In genomic region chr9:130242270-130243014, GRCh38 we compare ENCODE assay signal across 9 cellular contexts. TPM values are rescaled to one million over a fixed set of nuclear protein-coding genes. Genes with fewer than 3 reads are reported as not detected.
A peak's percentile ranks its signal among the peaks of the same experiment; 100 is the strongest.
DNase-seq lines count a peak whose midpoint lies in the region; ATAC-seq, FAIRE-seq and TF ChIP-seq lines count a peak whose summit lies in the region.
"Had no signal": no experiment of that assay in that cellular context is flagged by ENCODE, and none has a peak within 500 bp of the region (broad histone marks: within the 10 kb centered on the region; RNA-seq: fewer than 3 reads in every experiment).

No MANE protein-coding gene starts in this region.

- POLR2A ChIA-PET in Caco-2 (lab: Charles Lee) (interaction anchor here (0.5 kb wide), 1 partner anchor 90 kb away, joined by 6 read pairs; no protein-coding TSS in a partner anchor), IMR-90 (lab: Charles Lee; ENCODE audit: unreplicated experiment) (no interaction called here)

- BruUV-seq in Caco-2 (replicated peaks; lab: Mats Ljungman, UMichigan) (no TSS peak), IMR-90 (replicated peaks; lab: Mats Ljungman, UMichigan) (no TSS peak)

- no peaks in the 10 kb centered on the region for H3K36me3 Mint-ChIP-seq in Caco-2 (ENCODE audit: insufficient read depth, unreplicated experiment)

- no peaks in the 10 kb centered on the region for H3K27me3 Mint-ChIP-seq in Caco-2 (ENCODE audit: insufficient read depth, unreplicated experiment)

- FAIRE-seq in HTR-8/SVneo (lab: Jason Lieb, UNC) = no peak

- H3K23ac ChIP-seq in IMR-90 (ENCODE audit: low read depth, low read length) = no peak overlapping the region; the same call in 1 of the 2 replicates
- H3K23ac ChIP-seq in neuronal stem cell (ENCODE audit: low read depth, low read length, poor library complexity) = no peak overlapping the region

- H3K27me3 ChIP-seq in Caco-2 (replicated peaks; ENCODE audit: control insufficient read depth, insufficient read depth, low read length) = no peaks in the 10 kb centered on the region
- H3K27me3 ChIP-seq in IMR-90 (ENCODE audit: control insufficient read depth, insufficient read depth, low read length) = no peaks in the 10 kb centered on the region
- no peaks in the 10 kb centered on the region for H3K27me3 ChIP-seq in effector memory CD4-positive, alpha-beta T cell (replicated peaks; ENCODE audit: control insufficient read depth, insufficient read depth, low read length, poor library complexity, severe bottlenecking)
- H3K27me3 ChIP-seq in neuronal stem cell (ENCODE audit: control insufficient read depth in 3 of 3, insufficient read depth in 3 of 3, low read depth in 1 of 3, low read length in 3 of 3) = peaks cover 0 to 16% (median 0%) of the 10 kb centered on the region in 3 experiments

- H3K4me3 ChIP-seq in Caco-2 (ENCODE audit: low read depth, low read length) (no peak overlapping the region), IMR-90 (ENCODE audit: insufficient read depth, low read depth, low read length) (no peak overlapping the region), neuronal stem cell (ENCODE audit: low read length in 2 of 2) (peak overlapping the region in 1 of 2 donors; percentile 23)
- peak overlapping the region; percentile 51 for H3K4me3 ChIP-seq in effector memory CD4-positive, alpha-beta T cell (ENCODE audit: insufficient read depth, low read depth, low read length, poor library complexity, severe bottlenecking)

- H3K4me1 ChIP-seq in Caco-2 (no peaks in the 10 kb centered on the region; the same call in 1 of the 2 replicates), IMR-90 (ENCODE audit: control insufficient read depth, insufficient read depth, low read length) (peaks cover 3% of the 10 kb centered on the region; the same call in 1 of the 2 replicates), neuronal stem cell (ENCODE audit: control insufficient read depth in 2 of 2, insufficient read depth in 1 of 2, low read depth in 1 of 2, low read length in 2 of 2) (peaks cover 6 to 11% of the 10 kb centered on the region in 2 donors)
- peaks cover 23% of the 10 kb centered on the region for H3K4me1 ChIP-seq in effector memory CD4-positive, alpha-beta T cell (ENCODE audit: control insufficient read depth, insufficient read depth, low read length, poor library complexity, severe bottlenecking)

- no peak overlapping the region; the same call in 1 of the 2 replicates for H3K14ac ChIP-seq in IMR-90 (replicated peaks; ENCODE audit: low read depth, low read length)
- H3K14ac ChIP-seq in neuronal stem cell (ENCODE audit: low read length) = no peak overlapping the region

- H2BK5ac ChIP-seq in IMR-90 (ENCODE audit: low read depth, low read length, poor library complexity, severe bottlenecking) = no peak overlapping the region
- H2BK5ac ChIP-seq in neuronal stem cell (ENCODE audit: low read length) = no peak overlapping the region

- in situ Hi-C loops in IMR-90 (cut with MboI; ENCODE audit: low sequenced_read_pairs) = loop anchor here (25.0 kb wide), 1 partner anchor 130 kb away; no protein-coding TSS in a partner anchor

- peak overlapping the region; percentile 70 for H2AK9ac ChIP-seq in IMR-90 (replicated peaks; ENCODE audit: low read depth, low read length, poor library complexity)

- H3K9ac ChIP-seq in IMR-90 (ENCODE audit: low read depth, low read length) (no peak overlapping the region), neuronal stem cell (ENCODE audit: low read depth, low read length, poor library complexity) (no peak overlapping the region)

- H2BK15ac ChIP-seq in IMR-90 (ENCODE audit: low read depth, low read length) (no peak overlapping the region), neuronal stem cell (ENCODE audit: low read length) (peak overlapping the region; percentile 46)

- H3K4ac ChIP-seq in IMR-90 (ENCODE audit: low read depth, low read length) (no peak overlapping the region), neuronal stem cell (ENCODE audit: low read length) (no peak overlapping the region)

- H2BK120ac ChIP-seq in IMR-90 (ENCODE audit: low read depth, low read length) (no peak overlapping the region), neuronal stem cell (ENCODE audit: low read depth, low read length) (no peak overlapping the region)

- TF ChIP-seq CTCF in Caco-2 (IDR thresholded peaks at IDR 0.05; ENCODE audit: insufficient read depth in 1 of 2, low read depth in 1 of 2, low read length in 1 of 2, severe bottlenecking in 1 of 2, unreplicated experiment in 1 of 2) = no peak
- no peak for TF ChIP-seq CTCF in IMR-90 (conservative IDR thresholded peaks at IDR 0.05; ENCODE audit: low read depth, low read length)

- no peak overlapping the region for H3K27ac Mint-ChIP-seq in Caco-2 (ENCODE audit: unreplicated experiment)

- DNase-seq in Caco-2 (peak in 1 of 2 experiments; percentile 13), IMR-90 (no peak), neuronal stem cell (ENCODE audit: low spot score) (no peak), SW 1271 (lab: John Stamatoyannopoulos, UW) (no peak), HTR-8/SVneo (ENCODE audit: insufficient read length, low spot score) (no peak)
- no peak for DNase-seq in effector memory CD4-positive, alpha-beta T cell
- DNase-seq in stimulated activated CD4-positive, alpha-beta T cell treated with anti-CD3 and anti-CD28 coated beads, Interleukin-4, amount 100 ng/mL, for 1 hour = no peak
- DNase-seq: HCEC 1CT had no signal

- dilution Hi-C loops in IMR-90 (cut with HindIII; ENCODE audit: low sequenced_read_pairs, unreplicated experiment) = loop anchor here (25.0 kb wide), 1 partner anchor 130 kb away; no protein-coding TSS in a partner anchor

- H3K27ac ChIP-seq in IMR-90 (ENCODE audit: insufficient read depth, low read length) = no peak overlapping the region
- H3K27ac ChIP-seq in effector memory CD4-positive, alpha-beta T cell (ENCODE audit: insufficient read depth, low read length, poor library complexity, severe bottlenecking) = no peak overlapping the region
- no peak overlapping the region for H3K27ac ChIP-seq in neuronal stem cell (replicated peaks; ENCODE audit: low read length)

- H2AK5ac ChIP-seq in IMR-90 (ENCODE audit: low read depth, low read length) = peak overlapping the region; percentile 13; the same call in 1 of the 2 replicates
- no peak overlapping the region for H2AK5ac ChIP-seq in neuronal stem cell (ENCODE audit: low read depth, low read length)

- no peak for TF ChIP-seq POLR2A in IMR-90 (IDR thresholded peaks at IDR 0.05; ENCODE audit: low read depth, low read length)

- no peak overlapping the region for H2BK20ac ChIP-seq in IMR-90 (ENCODE audit: low read depth, low read length)

- no peak overlapping the region for H2BK12ac ChIP-seq in neuronal stem cell (ENCODE audit: low read length)

- intact Hi-C loops in Caco-2 (cut with micrococcal nuclease; ENCODE audit: unreplicated experiment) (loop anchor here (10.0 kb wide), 1 partner anchor 358 kb away; no protein-coding TSS in a partner anchor), IMR-90 (cut with micrococcal nuclease) (loop anchor here (10.0 kb wide), 1 partner anchor 442 kb away; no protein-coding TSS in a partner anchor)

- CTCF ChIA-PET in Caco-2 (lab: Charles Lee) = interaction anchor here (0.6 to 0.7 kb wide), 4 partner anchors 19 to 353 kb away, joined by 3 to 5 read pairs (median 4); no protein-coding TSS in a partner anchor
- CTCF ChIA-PET in IMR-90 (lab: Yijun Ruan, JAX) = interaction anchor here (1.1 to 1.3 kb wide), 2 partner anchors 10 to 16 kb away, joined by 4 to 5 read pairs; no protein-coding TSS in a partner anchor

- H3K9me3 ChIP-seq in Caco-2 = no peaks in the 10 kb centered on the region
- H3K9me3 ChIP-seq in IMR-90 (ENCODE audit: control insufficient read depth, insufficient read depth, low read length) = no peaks in the 10 kb centered on the region
- H3K9me3 ChIP-seq in effector memory CD4-positive, alpha-beta T cell (ENCODE audit: control insufficient read depth, low read length) = no peaks in the 10 kb centered on the region
- peaks cover 0 to 1% of the 10 kb centered on the region in 2 donors for H3K9me3 ChIP-seq in neuronal stem cell (replicated peaks in 1 of 2; ENCODE audit: control insufficient read depth in 2 of 2, insufficient read depth in 1 of 2, low read depth in 1 of 2, low read length in 2 of 2)

- peak overlapping the region; percentile 60 for H3K4me3 Mint-ChIP-seq in Caco-2 (ENCODE audit: unreplicated experiment)

- no peaks in the 10 kb centered on the region for H4K20me1 ChIP-seq in IMR-90 (ENCODE audit: insufficient read depth, low read length)

- ATAC-seq in IMR-90 (ENCODE audit: low read depth) (no peak; the same call in 1 of the 2 replicates), HG03097 (IDR thresholded peaks at IDR 0.05; ENCODE audit: low FRiP score, unreplicated experiment) (no peak)

- H3K56ac ChIP-seq in IMR-90 (ENCODE audit: extremely low read depth, insufficient read depth, low read length) = no peak overlapping the region

- no peak overlapping the region for H4K91ac ChIP-seq in IMR-90 (ENCODE audit: insufficient read depth, low read depth, low read length)
- no peak overlapping the region for H4K91ac ChIP-seq in neuronal stem cell (ENCODE audit: low read depth, low read length, poor library complexity)

- peak overlapping the region in 1 of 2 experiments; percentile 69; a peak in 1 of 4 replicates for H4K8ac ChIP-seq in IMR-90 (ENCODE audit: low read depth in 2 of 2, low read length in 2 of 2)
- no peak overlapping the region for H4K8ac ChIP-seq in neuronal stem cell (ENCODE audit: low read depth, low read length)

- H2AFZ ChIP-seq in IMR-90 (replicated peaks; ENCODE audit: low read length, poor library complexity) (peak overlapping the region; percentile 85), neuronal stem cell (ENCODE audit: low read length) (peak overlapping the region; percentile 85)

- H3K4me2 ChIP-seq in IMR-90 (ENCODE audit: low read depth, low read length) = no peak overlapping the region
- no peak overlapping the region for H3K4me2 ChIP-seq in neuronal stem cell (ENCODE audit: insufficient read depth, low read length, poor library complexity, severe bottlenecking)

- H3K79me1 ChIP-seq in IMR-90 (ENCODE audit: low read depth in 1 of 2, low read length in 2 of 2) = no peaks in the 10 kb centered on the region
- no peaks in the 10 kb centered on the region for H3K79me1 ChIP-seq in neuronal stem cell (ENCODE audit: low read depth, low read length)

- H3K9me3 Mint-ChIP-seq in Caco-2 (ENCODE audit: unreplicated experiment) = no peaks in the 10 kb centered on the region

- no peak for TF ChIP-seq RAD21 in IMR-90 (IDR thresholded peaks at IDR 0.05; ENCODE audit: low read length)

- H3K9me1 ChIP-seq in IMR-90 (ENCODE audit: insufficient read depth, low read length) = peaks cover 14% of the 10 kb centered on the region

- no peak overlapping the region for H4K5ac ChIP-seq in IMR-90 (ENCODE audit: low read depth, low read length)

- no peak overlapping the region for H3K18ac ChIP-seq in IMR-90 (ENCODE audit: low read depth, low read length)
- H3K18ac ChIP-seq in neuronal stem cell (ENCODE audit: low read length) = peak overlapping the region; percentile 88

- WGBS in IMR-90 (ENCODE audit: extremely low coverage in 2 of 2, insufficient read length in 1 of 2), 2 experiments = 64% methylated on average over 3 of the region's 11 CpGs; no CpG with 5 or more reads in 1 of the 2 experiments
- WGBS in neuronal stem cell (ENCODE audit: extremely low coverage in 2 of 2, insufficient read length in 2 of 2, insufficient replicate concordance in 1 of 2), 2 donors = no CpG with 5 or more reads among the region's 11 CpGs

- H3K4me1 Mint-ChIP-seq in Caco-2 (ENCODE audit: low read depth, unreplicated experiment) = no peaks in the 10 kb centered on the region

- H3K36me3 ChIP-seq in Caco-2 (ENCODE audit: control insufficient read depth, insufficient read depth, low read length) = no peaks in the 10 kb centered on the region
- no peaks in the 10 kb centered on the region for H3K36me3 ChIP-seq in IMR-90 (ENCODE audit: control insufficient read depth, insufficient read depth, low read length)
- no peaks in the 10 kb centered on the region for H3K36me3 ChIP-seq in effector memory CD4-positive, alpha-beta T cell (ENCODE audit: control insufficient read depth, insufficient read depth, low read length)
- H3K36me3 ChIP-seq in neuronal stem cell (replicated peaks in 1 of 2; ENCODE audit: control insufficient read depth in 2 of 2, insufficient read depth in 2 of 2, low read length in 2 of 2) = no peaks in the 10 kb centered on the region

RNA-seq across cellular contexts. Expression of gene HMCN2, which starts 23.1 kb away (rescaled TPM):
- total RNA-seq in Caco-2 (2022) (0.41 and 0.53 TPM in 2 replicates), IMR-90 (2012; rRNA removed) (not detected in 2 replicates)
- polyA plus RNA-seq in IMR-90 (2012; rRNA removed) = 0.02 and 0.03 TPM in 2 replicates
- 0.07 TPM in 1 of 2 replicates, not detected in the other for polyA plus RNA-seq in IMR-90 (2012; cell fraction: cytosol; rRNA removed)
- polyA plus RNA-seq in IMR-90 (2012; cell fraction: nucleus; rRNA removed; ENCODE audit: low replicate concordance) = 0.06 and 0.16 TPM in 2 replicates
- 0.42 TPM for polyA plus RNA-seq in neuronal stem cell (2013, experiment 1 of 2)
- polyA plus RNA-seq in neuronal stem cell (2013, experiment 2 of 2) = 0.24 TPM
